ENCODE assay signal across 8 cellular contexts in the genomic region with DNA sequence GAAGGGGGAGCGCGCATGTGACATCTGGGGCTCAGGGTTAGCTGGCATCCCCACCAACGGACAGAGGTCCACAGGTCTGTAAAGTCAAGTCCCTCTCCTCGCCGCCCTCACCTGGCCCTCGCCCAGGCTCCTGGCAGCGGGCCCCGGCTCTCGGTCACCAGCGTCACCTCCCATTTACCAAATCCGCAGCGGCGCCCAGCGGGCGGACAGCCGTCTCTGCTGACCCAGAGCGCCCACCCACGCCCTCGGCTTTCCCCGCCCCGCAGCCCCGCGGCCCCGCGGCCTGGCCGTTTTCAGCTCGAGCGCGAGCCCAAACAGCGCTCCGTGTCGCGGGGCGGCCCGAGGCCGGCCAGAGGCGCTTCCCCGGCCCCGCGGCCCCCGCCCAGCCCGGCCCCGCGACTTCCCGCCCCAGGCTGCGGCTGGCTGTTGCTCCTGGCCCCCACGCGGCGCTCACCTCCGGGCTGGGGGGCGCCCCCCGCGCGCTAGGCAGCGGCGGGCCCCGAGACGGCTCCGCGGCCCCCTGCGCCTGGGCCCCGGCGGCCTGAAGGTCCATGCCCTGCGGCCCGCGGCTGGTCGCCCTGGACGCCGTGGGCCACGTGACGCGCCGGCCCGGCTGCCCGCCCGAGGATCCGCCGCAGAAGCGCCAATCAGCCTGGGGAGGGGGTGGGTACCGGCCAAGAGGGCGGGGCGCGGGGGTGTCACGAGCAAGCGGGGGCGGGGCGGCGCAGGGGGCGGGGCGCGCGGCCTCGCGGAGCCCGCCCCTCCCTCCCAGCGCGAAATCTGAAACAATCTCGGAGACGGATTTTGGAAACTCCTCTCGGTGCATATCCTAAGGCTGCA. TPM values are rescaled to one million over a fixed set of nuclear protein-coding genes. Genes with fewer than 3 reads are reported as not detected.
DNase-seq lines count a peak whose midpoint lies in the region; ATAC-seq and TF ChIP-seq lines count a peak whose summit lies in the region.

A gene with protein sequence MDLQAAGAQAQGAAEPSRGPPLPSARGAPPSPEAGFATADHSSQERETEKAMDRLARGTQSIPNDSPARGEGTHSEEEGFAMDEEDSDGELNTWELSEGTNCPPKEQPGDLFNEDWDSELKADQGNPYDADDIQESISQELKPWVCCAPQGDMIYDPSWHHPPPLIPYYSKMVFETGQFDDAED (minus strand): TSS at position 598 of the 840 bp plus-strand sequence. CDS start 45 bp downstream, at position 553.

- in situ Hi-C loops in transverse colon (cut with MboI; ENCODE audit: low pct_ligation_motif_present in 1 of 4, low pct_unique_long_range_greater_than_20kb in 1 of 4, low sequenced_read_pairs in 3 of 4), result no loop called here

- TF ChIP-seq CTCF in heart left ventricle (IDR thresholded peaks at IDR 0.05) (peak in 6 of 12 donors; percentile 13 to 52 (median 32)), transverse colon (IDR thresholded peaks at IDR 0.05) (no peak)

- H3K36me3 ChIP-seq in heart left ventricle (peaks cover 0 to 51% (median 37%) of the 10 kb centered on the region in 9 donors), transverse colon (peaks cover 0 to 14% (median 4%) of the 10 kb centered on the region in 4 donors)

- TF ChIP-seq EP300 in transverse colon (IDR thresholded peaks at IDR 0.05; ENCODE audit: low read depth), result no peak

- 0 to 1% (median 0%) methylated on average over 68 to 98 of the region's 100 CpGs for WGBS in adipose tissue, 3 donors
- 0 to 1% (median 1%) methylated on average over 26 to 100 of the region's 100 CpGs for WGBS in heart left ventricle, 4 donors
- WGBS in transverse colon (ENCODE audit: low coverage in 1 of 2), 2 donors, result 2% methylated on average over 37 of the region's 100 CpGs; no CpG with 5 or more reads in 1 of the 2 donors

- TF ChIP-seq POLR2A in heart left ventricle (IDR thresholded peaks at IDR 0.05) (peak in 1 of 2 donors; percentile 26), transverse colon (IDR thresholded peaks at IDR 0.05) (no peak)

- H3K9me3 ChIP-seq in heart left ventricle (no peaks in the 10 kb centered on the region), transverse colon (no peaks in the 10 kb centered on the region)

- H3K4me3 ChIP-seq in heart left ventricle (peak within 1 kb of the TSS; percentile 41 to 95 (median 74)), transverse colon (peak within 1 kb of the TSS; percentile 27 to 90 (median 78))

- no peaks in the 10 kb centered on the region for H3K27me3 ChIP-seq in heart left ventricle
- no peaks in the 10 kb centered on the region for H3K27me3 ChIP-seq in transverse colon

- peaks cover 0 to 22% (median 17%) of the 10 kb centered on the region in 12 donors for H3K4me1 ChIP-seq in heart left ventricle
- peaks cover 6 to 24% (median 17%) of the 10 kb centered on the region in 4 donors for H3K4me1 ChIP-seq in transverse colon

- intact Hi-C loops in T-helper 1 cell treated with Interleukin-12 subunit alpha and Interleukin-12 subunit beta and Interleukin-4 antibody, amounts not matched to agents 30 ng/mL and 1 ng/mL, for 36 hours (cut with micrococcal nuclease), result loop anchor here (1.0 to 5.0 kb wide), 4 partner anchors 42 to 370 kb away; a partner anchor contains a TSS
- intact Hi-C loops in heart left ventricle (cut with DNase I), result loop anchor here in 4 of 10 donors (1.0 to 5.0 kb wide), 4 partner anchors 43 to 307 kb away; a partner anchor contains a TSS
- intact Hi-C loops in posterior cingulate gyrus (cut with DNase I), result loop anchor here (1.0 to 2.0 kb wide), 2 partner anchors 42 to 309 kb away; a partner anchor contains a TSS
- intact Hi-C loops in transverse colon (cut with DNase I; ENCODE audit: low total_unique reads), result loop anchor here (5.0 kb wide), 2 partner anchors 302 to 422 kb away; no protein-coding TSS in a partner anchor

- H3K27ac ChIP-seq in adipose tissue (ENCODE audit: low read depth, low read length) (no peak within 1 kb of the TSS), heart left ventricle (peak within 1 kb of the TSS; percentile 40 to 91 (median 80)), transverse colon (peak within 1 kb of the TSS; percentile 80 to 92 (median 86))

- DNase-seq in DMS 273 treated with DMSO at 0.1 percent for 48 hours (lab: John Stamatoyannopoulos, UW), result peak; percentile 26
- DNase-seq in GOT3 (lab: John Stamatoyannopoulos, UW), result peak; percentile 47
- peak; percentile 23 for DNase-seq in NCI-H1048 (lab: John Stamatoyannopoulos, UW)
- DNase-seq in heart left ventricle, result peak; percentile 91 to 95 (median 94)
- peak; percentile 78 to 98 (median 86) for DNase-seq in posterior cingulate gyrus
- peak; percentile 91 for DNase-seq in transverse colon

- peak; percentile 80 to 93 (median 92) for ATAC-seq in heart left ventricle

RNA-seq across cellular contexts. Expression of the gene that starts here (rescaled TPM):
- 17.9 and 22.4 TPM in 2 replicates for total RNA-seq in T-helper 1 cell treated with Interleukin-12 subunit alpha and Interleukin-12 subunit beta and Interleukin-4 antibody, amounts not matched to agents 30 ng/mL and 1 ng/mL, for 36 hours
- polyA plus RNA-seq in adipose tissue (10 to 100 TPM; 27.4 to 60.9 (median 58.9) TPM), heart left ventricle (10 to 100 TPM; 70.2 to 82.5 TPM)
- total RNA-seq in heart left ventricle (100 to 1,000 TPM in 1 of 9 donors, 10 to 100 TPM in 8; 39.9 to 104 (median 51.6) TPM), transverse colon (10 to 100 TPM; 19.8 to 43.8 (median 38.2) TPM)

Comparison
In these comparisons a context has a peak if more than half of its experiments do, and no peak if none do; other contexts are left out.
1. DNase-seq: peak in every context shown above with its lines; median percentile 94 in heart left ventricle; 91 in transverse colon; 86 in posterior cingulate gyrus; 47 in GOT3; 26 in DMS 273 treated with DMSO at 0.1 percent for 48 hours; 23 in NCI-H1048.